ENCODE assay signal across 18 cellular contexts in the genomic region with DNA sequence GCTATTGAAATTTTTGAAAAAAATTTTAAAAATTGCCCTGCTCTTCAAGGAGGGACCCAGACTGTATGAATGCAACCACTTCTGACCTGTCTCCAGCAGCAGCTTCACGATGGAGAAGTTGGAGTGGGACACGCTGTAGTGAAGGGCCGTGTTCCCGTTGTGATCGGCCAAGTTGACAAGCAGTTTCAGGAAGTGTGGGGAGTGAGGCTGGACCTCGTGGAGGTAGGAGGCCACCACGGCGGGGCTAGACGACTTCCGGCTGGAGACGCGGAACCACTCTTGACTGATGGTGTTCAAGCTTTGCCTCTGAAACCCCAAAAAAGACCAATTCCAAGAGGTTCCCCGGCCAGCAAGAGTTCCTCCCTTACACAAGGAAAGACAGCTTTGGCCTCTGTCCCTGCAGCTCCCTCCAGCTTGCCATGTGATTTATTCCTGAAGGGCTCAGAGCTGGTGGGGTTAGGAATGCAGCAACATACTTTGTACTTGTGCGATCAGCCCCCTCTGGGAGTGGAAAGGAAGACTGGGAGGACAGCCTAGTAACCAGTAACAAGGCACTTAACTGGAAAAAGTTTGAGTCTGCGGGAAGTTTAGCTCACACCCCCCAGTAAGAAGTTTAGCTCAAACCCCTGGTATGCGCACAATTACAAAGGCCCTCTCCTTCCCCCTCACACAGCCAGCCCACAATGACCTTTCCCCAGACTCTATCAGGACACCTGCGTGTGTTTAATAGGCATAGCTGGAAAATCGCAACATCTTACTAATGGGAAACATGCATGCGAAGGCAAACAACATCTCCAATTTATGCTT. TPM values are rescaled to one million over a fixed set of nuclear protein-coding genes. Genes with fewer than 3 reads are reported as not detected.
A peak's percentile ranks its signal among the peaks of the same experiment; 100 is the strongest.
DNase-seq lines count a peak whose midpoint lies in the region; ATAC-seq and TF ChIP-seq lines count a peak whose summit lies in the region.
"Had no signal": no experiment of that assay in that cellular context is flagged by ENCODE, and none has a peak within 500 bp of the region (broad histone marks: within the 10 kb centered on the region; RNA-seq: fewer than 3 reads in every experiment).

No MANE protein-coding gene starts in this region.

- H3K9me3 Mint-ChIP-seq in neural progenitor cell, result no peaks in the 10 kb centered on the region

- H3K4me1 ChIP-seq in neural progenitor cell (peaks cover 15% of the 10 kb centered on the region), right atrium auricular region (no peaks in the 10 kb centered on the region), mesenchymal stem cell (ENCODE audit: control insufficient read depth, insufficient read depth, low read depth, low read length) (peaks cover 9% of the 10 kb centered on the region)
- H3K4me1 ChIP-seq: BLaER1 had no signal

- H3K23ac ChIP-seq in mesenchymal stem cell (ENCODE audit: low read length in 2 of 2), result no peak overlapping the region

- no peak overlapping the region for H3K18ac ChIP-seq in mesenchymal stem cell (ENCODE audit: low read depth in 1 of 2, low read length in 2 of 2)

- H3K9me3 ChIP-seq in neural progenitor cell (ENCODE audit: low read depth) (no peaks in the 10 kb centered on the region), right atrium auricular region (no peaks in the 10 kb centered on the region), mesenchymal stem cell (ENCODE audit: control insufficient read depth, low read length) (no peaks in the 10 kb centered on the region)
- H3K9me3 ChIP-seq: BLaER1, MG63 had no signal

- no peak overlapping the region for H2BK12ac ChIP-seq in mesenchymal stem cell (ENCODE audit: low read length in 2 of 2)

- no peak overlapping the region for H3K14ac ChIP-seq in mesenchymal stem cell (ENCODE audit: low read length in 2 of 2)

- H3K27me3 ChIP-seq in neural progenitor cell (no peaks in the 10 kb centered on the region), right atrium auricular region (no peaks in the 10 kb centered on the region), mesenchymal stem cell (ENCODE audit: control insufficient read depth in 1 of 2, insufficient read depth in 1 of 2, low read length in 2 of 2) (peaks cover 19 to 27% of the 10 kb centered on the region in 2 experiments)
- H3K27me3 ChIP-seq: BLaER1, MG63 had no signal

- no peak overlapping the region for H2BK5ac ChIP-seq in mesenchymal stem cell (ENCODE audit: low read depth, low read length, poor library complexity, severe bottlenecking)

- no peak overlapping the region for H4K8ac ChIP-seq in mesenchymal stem cell (ENCODE audit: low read length)

- no peak overlapping the region for H3K4ac ChIP-seq in mesenchymal stem cell (ENCODE audit: low read depth in 1 of 2, low read length in 2 of 2)

- H4K20me1 ChIP-seq in neural progenitor cell (ENCODE audit: low read depth), result no peaks in the 10 kb centered on the region
- H4K20me1 ChIP-seq: BLaER1 had no signal

- TF ChIP-seq CTCF in neural progenitor cell (IDR thresholded peaks at IDR 0.05) (no peak), right atrium auricular region (IDR thresholded peaks at IDR 0.05) (no peak)

- H2BK15ac ChIP-seq in mesenchymal stem cell (ENCODE audit: low read depth, poor library complexity, severe bottlenecking), result no peak overlapping the region

- H3K4me1 Mint-ChIP-seq in neural progenitor cell, result peaks cover 21% of the 10 kb centered on the region

- peaks cover 5% of the 10 kb centered on the region for H3K27me3 Mint-ChIP-seq in neural progenitor cell (ENCODE audit: insufficient read depth, low read depth)

- 78% methylated on average over 15 of the region's 19 CpGs for WGBS in mesenchymal stem cell

- peak overlapping the region; percentile 11 for H3K4me3 Mint-ChIP-seq in neural progenitor cell

- H3K36me3 ChIP-seq in neural progenitor cell (no peaks in the 10 kb centered on the region), right atrium auricular region (no peaks in the 10 kb centered on the region), mesenchymal stem cell (ENCODE audit: control insufficient read depth in 1 of 2, insufficient read depth in 2 of 2, low read depth in 1 of 2, low read length in 2 of 2) (no peaks in the 10 kb centered on the region)
- H3K36me3 ChIP-seq: BLaER1, MG63 had no signal

- H3K9ac ChIP-seq in neural progenitor cell (no peak overlapping the region), mesenchymal stem cell (ENCODE audit: low read length) (no peak overlapping the region)
- H3K9ac ChIP-seq: BLaER1 had no signal

- H3K4me2 ChIP-seq in neural progenitor cell, result peak overlapping the region; percentile 34
- H3K4me2 ChIP-seq in mesenchymal stem cell (ENCODE audit: low read length, poor library complexity, severe bottlenecking), result no peak overlapping the region
- H3K4me2 ChIP-seq: BLaER1, PC-9 had no signal

- H3F3A ChIP-seq in neural progenitor cell (ENCODE audit: low read depth), result peaks cover 17% of the 10 kb centered on the region

- H3K4me3 ChIP-seq in neural progenitor cell (no peak overlapping the region), right atrium auricular region (no peak overlapping the region), mesenchymal stem cell (ENCODE audit: insufficient read depth in 1 of 2, low read depth in 1 of 2, low read length in 2 of 2) (no peak overlapping the region)
- H3K4me3 ChIP-seq: BLaER1, MG63, PC-9 had no signal

- peak overlapping the region; percentile 62 for H3K27ac Mint-ChIP-seq in neural progenitor cell

- H2AFZ ChIP-seq in neural progenitor cell (replicated peaks) (peak overlapping the region; percentile 72), mesenchymal stem cell (ENCODE audit: low read depth, low read length) (no peak overlapping the region)
- H2AFZ ChIP-seq: PC-9 had no signal

- H3K79me2 ChIP-seq in neural progenitor cell (ENCODE audit: low read depth), result no peaks in the 10 kb centered on the region

- peak; percentile 58 for DNase-seq in ELF-1 (ENCODE audit: low read depth, low spot score)
- DNase-seq in UCSD-AML1 (lab: John Stamatoyannopoulos, UW; ENCODE audit: unreplicated experiment), result peak; percentile 75
- peak; percentile 52 for DNase-seq in iPS-NIHi11 (ENCODE audit: low spot score)
- peak; percentile 56 for DNase-seq in neural progenitor cell (ENCODE audit: low spot score)
- DNase-seq in right atrium auricular region (ENCODE audit: low spot score), result no peak
- DNase-seq in mesenchymal stem cell, result no peak
- DNase-seq: DMS 273 treated with DMSO at 0.1 percent for 48 hours, Karpas-422, MG63, NCI-H1092, NCI-H146, NCI-H2081 treated with DMSO at 0.1 percent for 48 hours, NCI-H82, PC-9 had no signal

- ATAC-seq in HG03521 (IDR thresholded peaks at IDR 0.05; ENCODE audit: unreplicated experiment), result no peak
- ATAC-seq in GM21526 (IDR thresholded peaks at IDR 0.05; ENCODE audit: low FRiP score, unreplicated experiment), result no peak

- H2BK120ac ChIP-seq in mesenchymal stem cell (ENCODE audit: low read depth, low read length), result no peak overlapping the region

- H2AK5ac ChIP-seq in mesenchymal stem cell (ENCODE audit: low read length, severe bottlenecking), result no peak overlapping the region

- peaks cover 1% of the 10 kb centered on the region for H3K36me3 Mint-ChIP-seq in neural progenitor cell

- no peaks in the 10 kb centered on the region for H3K79me1 ChIP-seq in mesenchymal stem cell (replicated peaks; ENCODE audit: low read length, poor library complexity, severe bottlenecking)

- no peak overlapping the region for H4K91ac ChIP-seq in mesenchymal stem cell (ENCODE audit: low read length)

- no peak overlapping the region for H3K27ac ChIP-seq in neural progenitor cell
- no peak overlapping the region for H3K27ac ChIP-seq in right atrium auricular region
- no peak overlapping the region for H3K27ac ChIP-seq in mesenchymal stem cell (ENCODE audit: low read length, poor library complexity, severe bottlenecking)
- H3K27ac ChIP-seq: BLaER1, PC-9 had no signal

RNA-seq across cellular contexts. Expression of gene KANK4, which starts 56.0 kb away (rescaled TPM):
- total RNA-seq in neural progenitor cell (ENCODE audit: low replicate concordance) (0.40 TPM in 1 of 2 replicates, not detected in the other), right atrium auricular region (under 1 TPM; 0.12 to 0.63 TPM)
- polyA plus RNA-seq in mesenchymal stem cell (2013, experiment 1 of 2), result not detected
- not detected for polyA plus RNA-seq in mesenchymal stem cell (2013, experiment 2 of 2)
- total RNA-seq: HT-29 had no signal

Comparison
In these comparisons a context has a peak if more than half of its experiments do, and no peak if none do; other contexts are left out.
1. DNase-seq: peak in ELF-1 (single experiment), UCSD-AML1 (single experiment), iPS-NIHi11 (single experiment) and neural progenitor cell (single experiment); none in right atrium auricular region (single experiment) and mesenchymal stem cell (single experiment).